In genomic region chr22:41862160-41862529, GRCh38 we compare ENCODE assay signal across 9 cellular contexts. TPM values are rescaled to one million over a fixed set of nuclear protein-coding genes. Genes with fewer than 3 reads are reported as not detected.
DNase-seq lines count a peak whose midpoint lies in the region; ATAC-seq and TF ChIP-seq lines count a peak whose summit lies in the region.
"Had no signal": no experiment of that assay in that cellular context is flagged by ENCODE, and none has a peak within 500 bp of the region (broad histone marks: within the 10 kb centered on the region; RNA-seq: fewer than 3 reads in every experiment).

No MANE protein-coding gene starts in this region.

- intact Hi-C loops in activated naive CD4-positive, alpha-beta T cell treated with anti-CD3 and anti-CD28 coated beads for 36 hours (cut with micrococcal nuclease), result loop anchor here (1.0 to 2.0 kb wide), 6 partner anchors 11 to 81 kb away; partner anchors contain the start of gene CCDC134

- DNase-seq in AG04450 (ENCODE audit: low read depth, low spot score) (no peak), Kasumi-1 (lab: John Stamatoyannopoulos, UW) (peak; percentile 64 to 66), lung (ENCODE audit: low spot score) (no peak), tibial nerve (ENCODE audit: low spot score in 2 of 2) (no peak), SHP77 treated with DMSO at 0.1 percent for 48 hours (lab: John Stamatoyannopoulos, UW) (no peak), GOT3 (lab: John Stamatoyannopoulos, UW) (no peak)
- peak; percentile 76 for DNase-seq in activated naive CD4-positive, alpha-beta T cell treated with anti-CD3 and anti-CD28 coated beads for 36 hours

- peaks cover 7 to 8% of the 10 kb centered on the region in 2 donors for H3K4me1 ChIP-seq in lung (ENCODE audit: control insufficient read depth in 2 of 2, insufficient read depth in 2 of 2, low read length in 2 of 2)
- H3K4me1 ChIP-seq in tibial nerve, result peaks cover 0 to 86% (median 31%) of the 10 kb centered on the region in 4 donors

- H3K27ac Mint-ChIP-seq in activated naive CD4-positive, alpha-beta T cell treated with anti-CD3 and anti-CD28 coated beads for 36 hours, result peak overlapping the region; percentile 97
- H3K27ac Mint-ChIP-seq: dendritic cell treated with granulocyte-macrophage colony-stimulating factor and Interleukin-4, amounts not matched to agents 40 ng/mL and 50 ng/mL, for 4 days had no signal

- H3K9me3 ChIP-seq in AG04450 (ENCODE audit: control insufficient read depth, insufficient read depth, low read length), result no peaks in the 10 kb centered on the region
- H3K9me3 ChIP-seq in lung (ENCODE audit: control insufficient read depth in 2 of 2, insufficient read depth in 1 of 2, low read length in 1 of 2), result no peaks in the 10 kb centered on the region
- no peaks in the 10 kb centered on the region for H3K9me3 ChIP-seq in tibial nerve

- H3K4me1 Mint-ChIP-seq in activated naive CD4-positive, alpha-beta T cell treated with anti-CD3 and anti-CD28 coated beads for 36 hours (ENCODE audit: low read depth), result peaks cover 87% of the 10 kb centered on the region

- TF ChIP-seq EP300 in tibial nerve (IDR thresholded peaks at IDR 0.05), result no peak

- peaks cover 3 to 6% of the 10 kb centered on the region in 2 donors for H3K36me3 ChIP-seq in lung (ENCODE audit: control insufficient read depth in 2 of 2, insufficient read depth in 2 of 2, low read length in 2 of 2)
- peaks cover 0 to 12% (median 0%) of the 10 kb centered on the region in 3 donors for H3K36me3 ChIP-seq in tibial nerve

- peak overlapping the region; percentile 58 for H3K4me3 Mint-ChIP-seq in activated naive CD4-positive, alpha-beta T cell treated with anti-CD3 and anti-CD28 coated beads for 36 hours
- H3K4me3 Mint-ChIP-seq: dendritic cell treated with granulocyte-macrophage colony-stimulating factor and Interleukin-4, amounts not matched to agents 40 ng/mL and 50 ng/mL, for 4 days had no signal

- POLR2A ChIA-PET in AG04450 (lab: Yijun Ruan, JAX), result interaction anchor here (1.3 kb wide), 1 partner anchor 29 kb away, joined by 5 read pairs; the partner anchor contains the start of gene SREBF2

- H3K4me3 ChIP-seq in AG04450 (ENCODE audit: low read depth, low read length) (no peak overlapping the region), lung (no peak overlapping the region), tibial nerve (no peak overlapping the region)

- H3K27me3 ChIP-seq in AG04450 (ENCODE audit: control insufficient read depth, insufficient read depth, low read length) (no peaks in the 10 kb centered on the region), lung (ENCODE audit: control insufficient read depth, insufficient read depth) (no peaks in the 10 kb centered on the region), tibial nerve (no peaks in the 10 kb centered on the region)

- TF ChIP-seq POLR2A in tibial nerve (IDR thresholded peaks at IDR 0.05), result no peak

- CTCF ChIA-PET in AG04450 (lab: Charles Lee), result interaction anchor here (1.7 to 3.7 kb wide), 3 partner anchors 79 to 165 kb away, joined by 5 to 23 read pairs (median 21); no protein-coding TSS in a partner anchor
- CTCF ChIA-PET in activated naive CD4-positive, alpha-beta T cell treated with anti-CD3 and anti-CD28 coated beads for 36 hours (lab: Charles Lee), result interaction anchor here (0.6 to 2.8 kb wide), 14 partner anchors 9 to 1212 kb away, joined by 3 to 31 read pairs (median 4); partner anchors contain the start of gene SREBF2

- TF ChIP-seq CTCF in AG04450 (IDR thresholded peaks at IDR 0.05; ENCODE audit: low read depth, low read length), result no peak
- TF ChIP-seq CTCF in lung (IDR thresholded peaks at IDR 0.05; ENCODE audit: control extremely low read depth, extremely low read depth), result no peak
- TF ChIP-seq CTCF in tibial nerve (IDR thresholded peaks at IDR 0.05), result no peak

- no peaks in the 10 kb centered on the region for H3K27me3 Mint-ChIP-seq in activated naive CD4-positive, alpha-beta T cell treated with anti-CD3 and anti-CD28 coated beads for 36 hours (ENCODE audit: low read depth)
- H3K27me3 Mint-ChIP-seq: dendritic cell treated with granulocyte-macrophage colony-stimulating factor and Interleukin-4, amounts not matched to agents 40 ng/mL and 50 ng/mL, for 4 days had no signal

- WGBS in lung, 2 donors, result 33 to 51% methylated on average over 4 of the region's 4 CpGs
- 21 to 37% methylated on average over 4 of the region's 4 CpGs for WGBS in tibial nerve, 2 donors

- peak; percentile 45 for ATAC-seq in GM21390 (IDR thresholded peaks at IDR 0.05; ENCODE audit: unreplicated experiment)
- ATAC-seq in lung (ENCODE audit: insufficient read depth, low FRiP score), result no peak

- peaks cover 25% of the 10 kb centered on the region for H3K36me3 Mint-ChIP-seq in activated naive CD4-positive, alpha-beta T cell treated with anti-CD3 and anti-CD28 coated beads for 36 hours (ENCODE audit: low read depth)

- H3K27ac ChIP-seq in AG04450 (ENCODE audit: low read depth, low read length), result peak overlapping the region; percentile 77
- H3K27ac ChIP-seq in lung (ENCODE audit: low read depth in 1 of 2, low read length in 1 of 2), result peak overlapping the region; percentile 47 to 85
- peak overlapping the region; percentile 55 to 77 (median 68) for H3K27ac ChIP-seq in tibial nerve

- H3K9me3 Mint-ChIP-seq in activated naive CD4-positive, alpha-beta T cell treated with anti-CD3 and anti-CD28 coated beads for 36 hours, result no peaks in the 10 kb centered on the region
- H3K9me3 Mint-ChIP-seq: dendritic cell treated with granulocyte-macrophage colony-stimulating factor and Interleukin-4, amounts not matched to agents 40 ng/mL and 50 ng/mL, for 4 days had no signal

RNA-seq across cellular contexts. Expression of gene SREBF2, which starts 29.2 kb away (rescaled TPM):
- polyA plus RNA-seq in AG04450 (2011; rRNA removed) (31.7 and 39.1 TPM in 2 replicates), lung (10 to 100 TPM; 70.6 to 81.2 TPM)
- 42.7 and 49.5 TPM in 2 replicates for polyA minus RNA-seq in AG04450 (2011; rRNA and poly(A)+ RNA removed)
- total RNA-seq in activated naive CD4-positive, alpha-beta T cell treated with anti-CD3 and anti-CD28 coated beads for 36 hours, result 100 to 1,000 TPM; 143 to 147 TPM
- total RNA-seq in lung (100 to 1,000 TPM in 1 of 2 donors, 10 to 100 TPM in 1; 68.1 to 155 TPM), tibial nerve (100 to 1,000 TPM in 3 of 4 donors, 10 to 100 TPM in 1; 73.5 to 157 (median 129) TPM)

RNA-seq across cellular contexts. Expression of gene SHISA8, which starts 52.7 kb away (rescaled TPM):
- not detected in 2 replicates for polyA plus RNA-seq in AG04450 (2011; rRNA removed)
- not detected in 2 replicates for polyA minus RNA-seq in AG04450 (2011; rRNA and poly(A)+ RNA removed)
- 1 to 10 TPM; 1.7 to 1.8 TPM for total RNA-seq in activated naive CD4-positive, alpha-beta T cell treated with anti-CD3 and anti-CD28 coated beads for 36 hours
- total RNA-seq in lung, result under 1 TPM in 1 of 2 donors, not detected in 1; 0.34 TPM
- under 1 TPM in 1 of 2 donors, not detected in 1; 0.02 TPM for polyA plus RNA-seq in lung
- total RNA-seq in tibial nerve, result 1 to 10 TPM in 1 of 4 donors, not detected in 3; 3.3 TPM

Comparison
In these comparisons a context has a peak if more than half of its experiments do, and no peak if none do; other contexts are left out.
1. DNase-seq: peak in Kasumi-1 (2 of 2) and activated naive CD4-positive, alpha-beta T cell treated with anti-CD3 and anti-CD28 coated beads for 36 hours (single experiment); none in AG04450 (single experiment), lung (single experiment), tibial nerve (0 of 2), SHP77 treated with DMSO at 0.1 percent for 48 hours (single experiment) and GOT3 (single experiment).
2. Peak in every context shown above with its lines, with median percentiles within 50 percentile points of each other: H3K27ac ChIP-seq.